22 cellular contexts compared by ENCODE assay signal in genomic region chr18:57078614-57079013, GRCh38.
"Had no signal": no experiment of that assay in that cellular context is flagged by ENCODE, and none has a peak within 500 bp of the region (broad histone marks: within the 10 kb centered on the region; RNA-seq: fewer than 3 reads in every experiment).

No MANE protein-coding gene starts in this region.

- H3K27ac ChIP-seq: SK-N-MC, WERI-Rb-1 had no signal

- H3K27ac Mint-ChIP-seq: activated CD4-positive, alpha-beta T cell treated with anti-CD3 and anti-CD28 coated beads, Interleukin-2, amount 10 ng/mL, durations not matched to agents 24 days and 14 days; activated naive CD4-positive, alpha-beta T cell treated with anti-CD3 and anti-CD28 coated beads for 36 hours; activated naive CD4-positive, alpha-beta T cell treated with anti-CD3 and anti-CD28 coated beads, Interleukin-2, amount 50 U/mL, for 72 hours; activated T-helper 1 cell treated with anti-CD3 and anti-CD28 coated beads, Interleukin-12 subunit alpha, Interleukin-12 subunit beta, Interleukin-2, Interleukin-4 antibody, amounts not matched to agents 30 ng/mL and 10 ng/mL and 1 ng/mL, durations not matched to agents 14 hours and 24 hours and 36 hours; brain had no signal

- H3K4me3 ChIP-seq: SK-N-MC had no signal

- H3K9me3 Mint-ChIP-seq: activated naive CD4-positive, alpha-beta T cell treated with anti-CD3 and anti-CD28 coated beads for 36 hours had no signal

- H3K36me3 ChIP-seq: WERI-Rb-1 had no signal

- DNase-seq: activated CD4-positive, alpha-beta T cell treated with anti-CD3 and anti-CD28 coated beads, Interleukin-2, amount 50 U/mL, for 4 hours; activated CD8-positive, alpha-beta memory T cell treated with anti-CD3 and anti-CD28 coated beads, Interleukin-2, amount 50 U/mL, for 4 hours; activated naive CD4-positive, alpha-beta T cell treated with anti-CD3 and anti-CD28 coated beads for 36 hours; activated T-cell treated with anti-CD3 and anti-CD28 coated beads for 4 hours; activated T-cell treated with anti-CD3 and anti-CD28 coated beads, Interleukin-2, amount 50 U/mL, for 4 hours; anterior cingulate cortex; central memory CD4-positive, alpha-beta T cell; NCI-H1105; NCI-H1417 treated with DMSO at 0.1 percent for 48 hours; NCI-H1694; NCI-H2029; NCI-H526; NCI-H748 treated with DMSO at 0.1 percent for 48 hours; Right ventricle myocardium superior; T1000; WERI-Rb-1 had no signal

- H3K4me3 Mint-ChIP-seq: activated naive CD4-positive, alpha-beta T cell treated with anti-CD3 and anti-CD28 coated beads for 36 hours; activated T-cell treated with anti-CD3 and anti-CD28 coated beads, Interleukin-2, amount 50 U/mL, for 4 hours; activated T-helper 1 cell treated with anti-CD3 and anti-CD28 coated beads, Interleukin-12 subunit alpha, Interleukin-12 subunit beta, Interleukin-2, Interleukin-4 antibody, amounts not matched to agents 30 ng/mL and 10 ng/mL and 1 ng/mL, durations not matched to agents 14 hours and 24 hours and 36 hours; brain had no signal

- FAIRE-seq: colon had no signal

- H3K36me3 Mint-ChIP-seq: brain had no signal
